In the genomic region with DNA sequence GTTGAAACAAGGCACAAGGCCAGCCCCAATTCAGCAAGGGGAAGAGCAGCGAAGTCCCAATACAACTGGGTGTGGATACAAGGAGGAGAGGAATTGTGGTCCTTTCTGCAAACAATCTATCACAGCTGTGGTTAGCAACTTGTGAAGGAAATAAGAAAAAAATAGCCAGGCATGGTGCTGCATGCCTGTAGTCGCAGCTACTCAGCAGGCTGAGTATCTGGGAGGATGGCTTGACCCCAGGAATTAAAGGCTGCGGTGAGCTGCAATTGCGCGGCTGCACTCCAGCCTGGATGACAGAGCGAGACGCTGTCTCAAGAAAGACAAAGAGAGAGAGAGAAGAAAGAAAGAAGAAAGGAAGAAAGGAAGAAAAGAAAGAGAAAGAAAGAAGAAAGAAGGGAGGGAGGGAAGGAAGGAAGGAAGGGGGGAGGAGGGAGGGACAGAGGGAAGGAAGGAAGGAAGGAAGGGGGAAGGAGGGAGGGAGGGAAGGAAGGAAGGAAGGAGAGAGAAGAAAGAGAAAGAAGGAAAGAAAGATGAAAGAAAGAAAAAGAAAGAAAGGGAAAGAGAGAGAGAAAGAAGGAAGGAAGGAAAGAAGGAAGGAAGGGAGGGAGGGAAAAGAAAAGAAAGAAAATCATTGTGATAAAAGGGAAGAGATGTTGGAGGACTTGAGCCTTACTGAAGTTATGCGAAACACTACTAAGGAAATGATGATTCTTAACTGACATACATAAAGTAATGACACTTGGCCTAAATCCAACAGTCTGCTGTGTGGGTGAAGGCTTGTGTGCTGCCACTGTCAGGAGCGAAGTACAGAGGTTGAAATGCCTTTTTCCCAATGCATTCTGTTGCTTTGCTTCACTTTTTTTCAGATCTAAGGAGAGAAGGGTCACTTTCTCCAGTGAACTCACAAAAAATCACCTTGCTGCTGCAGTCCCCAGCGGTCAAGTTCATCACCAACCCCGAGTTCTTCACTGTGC, we compare ENCODE assay signal across 1 cellular context.
TF ChIP-seq lines count a peak whose summit lies in the region.

No MANE protein-coding gene starts in this region.

TF ChIP-seq in HepG2, 621 proteins besides CTCF, POLR2A, EP300 and RAD21 (continued from another document):
- no peak for TF ChIP-seq ZNF609 (CRISPR knock-in tag; IDR thresholded peaks at IDR 0.05; ENCODE audit: borderline replicate concordance)
- TF ChIP-seq, protein P1, sequence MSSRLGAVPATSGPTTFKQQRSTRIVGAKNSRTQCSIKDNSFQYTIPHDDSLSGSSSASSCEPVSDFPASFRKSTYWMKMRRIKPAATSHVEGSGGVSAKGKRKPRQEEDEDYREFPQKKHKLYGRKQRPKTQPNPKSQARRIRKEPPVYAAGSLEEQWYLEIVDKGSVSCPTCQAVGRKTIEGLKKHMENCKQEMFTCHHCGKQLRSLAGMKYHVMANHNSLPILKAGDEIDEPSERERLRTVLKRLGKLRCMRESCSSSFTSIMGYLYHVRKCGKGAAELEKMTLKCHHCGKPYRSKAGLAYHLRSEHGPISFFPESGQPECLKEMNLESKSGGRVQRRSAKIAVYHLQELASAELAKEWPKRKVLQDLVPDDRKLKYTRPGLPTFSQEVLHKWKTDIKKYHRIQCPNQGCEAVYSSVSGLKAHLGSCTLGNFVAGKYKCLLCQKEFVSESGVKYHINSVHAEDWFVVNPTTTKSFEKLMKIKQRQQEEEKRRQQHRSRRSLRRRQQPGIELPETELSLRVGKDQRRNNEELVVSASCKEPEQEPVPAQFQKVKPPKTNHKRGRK (CRISPR knock-in tag; IDR thresholded peaks at IDR 0.05), result peak; percentile 94
TF ChIP-seq in HepG2: peak in this region for 2.
